19 cellular contexts compared by ENCODE assay signal in the genomic region with DNA sequence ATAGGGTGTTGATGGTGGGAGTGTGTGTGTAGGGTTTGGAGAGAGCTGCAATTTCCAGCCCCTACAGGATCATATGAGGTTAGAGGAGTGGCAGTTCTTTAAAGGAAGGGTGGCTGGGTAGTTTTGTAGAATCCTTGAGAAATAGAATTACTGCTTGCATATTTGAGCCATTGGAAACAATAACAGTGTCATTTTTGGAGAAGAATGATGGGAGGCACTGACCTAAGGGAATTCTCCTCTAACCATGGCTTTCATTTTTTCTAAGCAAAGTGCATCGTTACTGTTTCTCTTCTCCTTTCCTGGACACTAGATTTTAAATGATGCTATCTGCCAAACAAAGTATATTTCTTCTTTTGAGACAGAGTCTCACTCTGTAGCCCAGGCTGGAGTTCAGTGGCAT.
"Had no signal": no experiment of that assay in that cellular context is flagged by ENCODE, and none has a peak within 500 bp of the region (broad histone marks: within the 10 kb centered on the region; RNA-seq: fewer than 3 reads in every experiment).

No MANE protein-coding gene starts in this region.

- ATAC-seq: activated naive CD4-positive, alpha-beta T cell treated with anti-CD3 and anti-CD28 coated beads, Interleukin-2, amount 50 U/mL, for 72 hours; activated T-cell treated with anti-CD3 and anti-CD28 coated beads, Interleukin-2, amount 50 U/mL, for 4 hours; left lung; stimulated activated naive CD8-positive, alpha-beta T cell treated with anti-CD3 and anti-CD28 coated beads, Interleukin-15, amount 100 ng/mL, for 72 hours; T-cell had no signal

- H3K9me3 Mint-ChIP-seq: activated naive CD4-positive, alpha-beta T cell treated with anti-CD3 and anti-CD28 coated beads, Interleukin-2, amount 50 U/mL, for 72 hours; stimulated activated naive CD8-positive, alpha-beta T cell treated with anti-CD3 and anti-CD28 coated beads, Interleukin-15, amount 100 ng/mL, for 72 hours had no signal

- H3K27ac Mint-ChIP-seq: dendritic cell treated with granulocyte-macrophage colony-stimulating factor and Interleukin-4, amounts not matched to agents 40 ng/mL and 50 ng/mL, for 4 days had no signal

- H3K9me3 ChIP-seq: left lung, SK-N-SH, thoracic aorta had no signal

- H3K4me3 Mint-ChIP-seq: activated T-cell treated with anti-CD3 and anti-CD28 coated beads, Interleukin-2, amount 50 U/mL, for 4 hours; dendritic cell treated with granulocyte-macrophage colony-stimulating factor and Interleukin-4, amounts not matched to agents 40 ng/mL and 50 ng/mL, for 4 days; stimulated activated naive CD8-positive, alpha-beta T cell treated with anti-CD3 and anti-CD28 coated beads, Interleukin-15, amount 100 ng/mL, for 72 hours; T-cell had no signal

- H3K9ac ChIP-seq: SK-N-SH had no signal

- DNase-seq: activated CD4-positive, alpha-beta T cell treated with anti-CD3 and anti-CD28 coated beads for 1 hour; activated CD4-positive, alpha-beta T cell treated with anti-CD3 and anti-CD28 coated beads, Interleukin-2, amount 50 U/mL, for 48 hours; activated gamma-delta T cell; activated T-cell treated with anti-CD3 and anti-CD28 coated beads, Interleukin-2, amount 50 U/mL, for 4 hours; brain microvascular endothelial cell; cerebellar nuclear complex; effector memory CD4-positive, alpha-beta T cell; hippocampal formation; kidney; left lung; SK-N-SH; stimulated activated CD4-positive, alpha-beta T cell treated with anti-CD3 and anti-CD28 coated beads, Interleukin-1b, Interleukin-23, amount 100 ng/mL, for 48 hours; stimulated activated naive CD8-positive, alpha-beta T cell treated with anti-CD3 and anti-CD28 coated beads, Interleukin-15, amount 100 ng/mL, for 72 hours; T-cell had no signal

- H3K4me3 ChIP-seq: left lung, thoracic aorta had no signal

- H3K27ac ChIP-seq: brain microvascular endothelial cell, epithelial cell of prostate, left lung, thoracic aorta, VCaP had no signal

- H3K4me2 ChIP-seq: SK-N-SH had no signal

- H3K36me3 ChIP-seq: brain microvascular endothelial cell, thoracic aorta had no signal

- H3K4me1 Mint-ChIP-seq: stimulated activated naive CD8-positive, alpha-beta T cell treated with anti-CD3 and anti-CD28 coated beads, Interleukin-15, amount 100 ng/mL, for 72 hours had no signal

- H3K27me3 ChIP-seq: brain microvascular endothelial cell, left lung had no signal

- H3K27me3 Mint-ChIP-seq: dendritic cell treated with granulocyte-macrophage colony-stimulating factor and Interleukin-4, amounts not matched to agents 40 ng/mL and 50 ng/mL, for 4 days; stimulated activated naive CD8-positive, alpha-beta T cell treated with anti-CD3 and anti-CD28 coated beads, Interleukin-15, amount 100 ng/mL, for 72 hours; T-cell had no signal
